8 cellular contexts compared by ENCODE assay signal in the genomic region with DNA sequence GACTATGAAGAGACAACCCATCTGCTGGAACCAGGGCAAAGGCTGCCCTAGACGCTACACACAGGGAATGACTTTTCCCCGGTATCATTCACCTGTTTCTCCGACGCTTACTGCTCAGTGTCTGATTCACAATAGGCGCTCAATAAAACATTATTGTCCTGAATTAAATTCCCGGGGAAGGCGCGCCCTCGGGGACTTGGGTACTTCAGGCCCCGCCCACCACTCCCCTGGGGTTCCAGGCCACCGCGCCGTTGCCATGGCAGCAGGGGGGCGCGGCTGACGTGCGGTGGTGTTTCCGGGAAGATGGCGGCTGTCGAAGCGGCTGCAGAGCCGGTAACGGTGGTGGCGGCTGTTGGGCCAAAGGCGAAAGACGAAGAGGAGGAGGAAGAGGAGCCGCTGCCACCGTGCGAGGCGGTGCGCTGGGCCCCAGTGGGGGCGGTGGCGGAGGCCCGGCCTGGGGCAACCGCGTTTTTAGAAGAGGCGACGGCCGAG. TPM values are rescaled to one million over a fixed set of nuclear protein-coding genes. Genes with fewer than 3 reads are reported as not detected.
A peak's percentile ranks its signal among the peaks of the same experiment; 100 is the strongest.
DNase-seq lines count a peak whose midpoint lies in the region; ATAC-seq and TF ChIP-seq lines count a peak whose summit lies in the region.

A gene (plus strand): TSS at position 292 of the 492 bp plus-strand sequence. CDS start 12 bp downstream, at position 304.

- peaks cover 27% of the 10 kb centered on the region for H3K36me3 Mint-ChIP-seq in activated CD8-positive, alpha-beta T cell treated with anti-CD3 and anti-CD28 coated beads, Interleukin-2, amount 10 ng/mL, durations not matched to agents 7 days and 5 days (ENCODE audit: low read depth)

- no peaks in the 10 kb centered on the region for H3K9me3 Mint-ChIP-seq in activated CD8-positive, alpha-beta T cell treated with anti-CD3 and anti-CD28 coated beads, Interleukin-2, amount 10 ng/mL, durations not matched to agents 7 days and 5 days (ENCODE audit: insufficient read depth)

- CTCF ChIA-PET in activated CD8-positive, alpha-beta T cell treated with anti-CD3 and anti-CD28 coated beads, Interleukin-2, amount 10 ng/mL, durations not matched to agents 7 days and 5 days (lab: Charles Lee), result interaction anchor here (0.6 to 1.0 kb wide), 2 partner anchors 18 to 1792 kb away, joined by 3 to 6 read pairs; a partner anchor contains a TSS

- DNase-seq in AG09319 (ENCODE audit: extremely low read depth, low read depth) (peak; percentile 32), NCI-H82 (lab: John Stamatoyannopoulos, UW) (peak; percentile 95), medulla oblongata (ENCODE audit: extremely low spot score) (peak; percentile 88)
- DNase-seq in activated CD8-positive, alpha-beta T cell treated with anti-CD3 and anti-CD28 coated beads, Interleukin-2, amount 10 ng/mL, durations not matched to agents 7 days and 5 days, result peak; percentile 93
- DNase-seq in effector CD4-positive, alpha-beta T cell, result peak; percentile 86
- DNase-seq in stimulated activated CD4-positive, alpha-beta T cell treated with anti-CD3 and anti-CD28 coated beads, TNF-alpha, amount 100 ng/mL, for 48 hours (ENCODE audit: low read depth in 3 of 3), result peak; percentile 84 to 93 (median 85)

- TF ChIP-seq CTCF in AG09319 (IDR thresholded peaks at IDR 0.05; ENCODE audit: low read depth, low read length), result no peak

- TF ChIP-seq POLR2A in GM19099 (IDR thresholded peaks at IDR 0.05; ENCODE audit: extremely low read depth, insufficient read length, low read depth), result peak; percentile 76

- peaks cover 41% of the 10 kb centered on the region for H3K4me1 Mint-ChIP-seq in activated CD8-positive, alpha-beta T cell treated with anti-CD3 and anti-CD28 coated beads, Interleukin-2, amount 10 ng/mL, durations not matched to agents 7 days and 5 days (ENCODE audit: low read depth)

- POLR2A ChIA-PET in activated CD8-positive, alpha-beta T cell treated with anti-CD3 and anti-CD28 coated beads, Interleukin-2, amount 10 ng/mL, durations not matched to agents 7 days and 5 days (lab: Charles Lee), result interaction anchor here (1.8 to 2.5 kb wide), 2 partner anchors 18 to 231 kb away, joined by 6 to 18 read pairs; a partner anchor contains a TSS

- peak; percentile 74 for ATAC-seq in HG03520 (IDR thresholded peaks at IDR 0.05; ENCODE audit: unreplicated experiment)
- peak; percentile 78 for ATAC-seq in activated CD8-positive, alpha-beta T cell treated with anti-CD3 and anti-CD28 coated beads, Interleukin-2, amount 10 ng/mL, durations not matched to agents 7 days and 5 days

- no peaks in the 10 kb centered on the region for H3K27me3 Mint-ChIP-seq in activated CD8-positive, alpha-beta T cell treated with anti-CD3 and anti-CD28 coated beads, Interleukin-2, amount 10 ng/mL, durations not matched to agents 7 days and 5 days (ENCODE audit: low read depth)

- peak within 1 kb of the TSS; percentile 96 for H3K4me3 Mint-ChIP-seq in activated CD8-positive, alpha-beta T cell treated with anti-CD3 and anti-CD28 coated beads, Interleukin-2, amount 10 ng/mL, durations not matched to agents 7 days and 5 days

- H3K27ac Mint-ChIP-seq in activated CD8-positive, alpha-beta T cell treated with anti-CD3 and anti-CD28 coated beads, Interleukin-2, amount 10 ng/mL, durations not matched to agents 7 days and 5 days, result peak within 1 kb of the TSS; percentile 95

RNA-seq across cellular contexts. Expression of the gene that starts here (rescaled TPM):
- 10 to 100 TPM; 16.2 to 16.8 TPM for total RNA-seq in activated CD8-positive, alpha-beta T cell treated with anti-CD3 and anti-CD28 coated beads, Interleukin-2, amount 10 ng/mL, durations not matched to agents 7 days and 5 days

Comparison
In these comparisons a context has a peak if more than half of its experiments do, and no peak if none do; other contexts are left out.
1. Peak in every context shown above with its lines: DNase-seq and ATAC-seq.
2. DNase-seq: peak in every context shown above with its lines; median percentile 95 in NCI-H82; 93 in activated CD8-positive, alpha-beta T cell treated with anti-CD3 and anti-CD28 coated beads, Interleukin-2, amount 10 ng/mL, durations not matched to agents 7 days and 5 days; 88 in medulla oblongata; 86 in effector CD4-positive, alpha-beta T cell; 85 in stimulated activated CD4-positive, alpha-beta T cell treated with anti-CD3 and anti-CD28 coated beads, TNF-alpha, amount 100 ng/mL, for 48 hours; 32 in AG09319.